In genomic region chr1:154159554-154159953, GRCh38 we compare ENCODE assay signal across 24 cellular contexts. TPM values are rescaled to one million over a fixed set of nuclear protein-coding genes. Genes with fewer than 3 reads are reported as not detected.
A peak's percentile ranks its signal among the peaks of the same experiment; 100 is the strongest.
DNase-seq lines count a peak whose midpoint lies in the region; ATAC-seq and TF ChIP-seq lines count a peak whose summit lies in the region.
"Had no signal": no experiment of that assay in that cellular context is flagged by ENCODE, and none has a peak within 500 bp of the region (broad histone marks: within the 10 kb centered on the region; RNA-seq: fewer than 3 reads in every experiment).

No MANE protein-coding gene starts in this region.

- H3K27me3 Mint-ChIP-seq in activated T-cell treated with anti-CD3 and anti-CD28 coated beads, Interleukin-2, amount 50 U/mL, for 24 hours, result no peaks in the 10 kb centered on the region
- no peaks in the 10 kb centered on the region for H3K27me3 Mint-ChIP-seq in T-cell
- H3K27me3 Mint-ChIP-seq in dendritic cell treated with granulocyte-macrophage colony-stimulating factor and Interleukin-4, amounts not matched to agents 40 ng/mL and 50 ng/mL, for 4 days, result no peaks in the 10 kb centered on the region

- intact Hi-C loops in dendritic cell treated with granulocyte-macrophage colony-stimulating factor and Interleukin-4, amounts not matched to agents 40 ng/mL and 50 ng/mL, for 4 days (cut with micrococcal nuclease), result no loop called here
- intact Hi-C loops in uterus (cut with DNase I; ENCODE audit: low total_unique reads), result no loop called here
- intact Hi-C loops in upper lobe of right lung (cut with DNase I), result no loop called here

- H3K4me1 ChIP-seq in uterus (no peaks in the 10 kb centered on the region), upper lobe of right lung (peaks cover 39% of the 10 kb centered on the region)

- CTCF ChIA-PET in T-cell (lab: Charles Lee), result interaction anchor here in 1 of 2 donors (0.7 to 0.9 kb wide), 2 partner anchors 21 to 61 kb away, joined by 3 to 6 read pairs; partner anchors contain the start of gene UBAP2L

- H3K36me3 ChIP-seq in uterus, result no peaks in the 10 kb centered on the region
- H3K36me3 ChIP-seq in upper lobe of right lung, result peaks cover 88% of the 10 kb centered on the region

- ATAC-seq in T-cell (replicated peaks in 1 of 4) (no peak), HG03045 (IDR thresholded peaks at IDR 0.05; ENCODE audit: unreplicated experiment) (no peak), upper lobe of right lung (no peak)
- ATAC-seq: GM12878, heart right ventricle, left lung, mucosa of descending colon had no signal

- TF ChIP-seq POLR2A in uterus (IDR thresholded peaks at IDR 0.05), result no peak

- H3K4me1 Mint-ChIP-seq in activated T-cell treated with anti-CD3 and anti-CD28 coated beads, Interleukin-2, amount 50 U/mL, for 24 hours (ENCODE audit: low read depth), result peaks cover 83% of the 10 kb centered on the region
- H3K4me1 Mint-ChIP-seq in T-cell, result peaks cover 64 to 72% (median 71%) of the 10 kb centered on the region in 3 donors
- peaks cover 65% of the 10 kb centered on the region for H3K4me1 Mint-ChIP-seq in dendritic cell treated with granulocyte-macrophage colony-stimulating factor and Interleukin-4, amounts not matched to agents 40 ng/mL and 50 ng/mL, for 4 days (ENCODE audit: low read depth)

- H3K27me3 ChIP-seq in uterus (no peaks in the 10 kb centered on the region), upper lobe of right lung (no peaks in the 10 kb centered on the region)
- H3K27me3 ChIP-seq: heart right ventricle, left lung had no signal

- H3K9me3 ChIP-seq in uterus, result no peaks in the 10 kb centered on the region
- H3K9me3 ChIP-seq in upper lobe of right lung, result no peaks in the 10 kb centered on the region
- H3K9me3 ChIP-seq: left lung, mucosa of descending colon had no signal

- DNase-seq in activated T-cell treated with anti-CD3 and anti-CD28 coated beads, Interleukin-2, amount 50 U/mL, for 24 hours, result no peak
- DNase-seq in activated T-cell treated with anti-CD3 and anti-CD28 coated beads for 4 hours (no peak), T-cell (no peak), uterus (no peak), AML-193 (lab: John Stamatoyannopoulos, UW) (no peak), upper lobe of right lung (no peak)
- DNase-seq: cortex of kidney; DMS79; heart right ventricle; left lung; mucosa of descending colon; NCI-H1694; NCI-H82; retina; SHP77; stimulated activated CD8-positive, alpha-beta memory T cell treated with anti-CD3 and anti-CD28 coated beads, Interleukin-4, amount 100 ng/mL, for 48 hours; substantia nigra had no signal

- peaks cover 12% of the 10 kb centered on the region for H3K9me3 Mint-ChIP-seq in activated T-cell treated with anti-CD3 and anti-CD28 coated beads, Interleukin-2, amount 50 U/mL, for 24 hours
- peaks cover 0 to 4% (median 0%) of the 10 kb centered on the region in 3 donors for H3K9me3 Mint-ChIP-seq in T-cell
- no peaks in the 10 kb centered on the region for H3K9me3 Mint-ChIP-seq in dendritic cell treated with granulocyte-macrophage colony-stimulating factor and Interleukin-4, amounts not matched to agents 40 ng/mL and 50 ng/mL, for 4 days

- H3K27ac Mint-ChIP-seq in activated T-cell treated with anti-CD3 and anti-CD28 coated beads, Interleukin-2, amount 50 U/mL, for 24 hours, result peak overlapping the region; percentile 51
- peak overlapping the region; percentile 97 to 98 for H3K27ac Mint-ChIP-seq in T-cell
- peak overlapping the region; percentile 81 for H3K27ac Mint-ChIP-seq in dendritic cell treated with granulocyte-macrophage colony-stimulating factor and Interleukin-4, amounts not matched to agents 40 ng/mL and 50 ng/mL, for 4 days

- TF ChIP-seq CTCF in uterus (IDR thresholded peaks at IDR 0.05) (no peak), upper lobe of right lung (IDR thresholded peaks at IDR 0.05) (no peak)

- H3K4me3 Mint-ChIP-seq in activated T-cell treated with anti-CD3 and anti-CD28 coated beads, Interleukin-2, amount 50 U/mL, for 24 hours, result peak overlapping the region; percentile 21
- H3K4me3 Mint-ChIP-seq in T-cell, result peak overlapping the region in 1 of 3 donors; percentile 72
- H3K4me3 Mint-ChIP-seq in dendritic cell treated with granulocyte-macrophage colony-stimulating factor and Interleukin-4, amounts not matched to agents 40 ng/mL and 50 ng/mL, for 4 days, result no peak overlapping the region

- H3K36me3 Mint-ChIP-seq in activated T-cell treated with anti-CD3 and anti-CD28 coated beads, Interleukin-2, amount 50 U/mL, for 24 hours (ENCODE audit: low read depth), result peaks cover 99% of the 10 kb centered on the region
- peaks cover 70% of the 10 kb centered on the region for H3K36me3 Mint-ChIP-seq in T-cell
- H3K36me3 Mint-ChIP-seq in dendritic cell treated with granulocyte-macrophage colony-stimulating factor and Interleukin-4, amounts not matched to agents 40 ng/mL and 50 ng/mL, for 4 days (ENCODE audit: low read depth), result peaks cover 97% of the 10 kb centered on the region

- H3K4me3 ChIP-seq in uterus (no peak overlapping the region), upper lobe of right lung (no peak overlapping the region)
- H3K4me3 ChIP-seq: GM12878, heart right ventricle, left lung, mucosa of descending colon had no signal

- H3K27ac ChIP-seq in uterus (peak overlapping the region; percentile 20 to 86), upper lobe of right lung (no peak overlapping the region)

- POLR2A ChIA-PET in T-cell (lab: Charles Lee), result interaction anchor here (0.5 to 0.6 kb wide), 5 partner anchors 9 to 1961 kb away, joined by 3 to 7 read pairs (median 4); no protein-coding TSS in a partner anchor

RNA-seq across cellular contexts. Expression of gene NUP210L, which starts 4.7 kb away (rescaled TPM):
- under 1 TPM; 0.10 to 0.35 (median 0.18) TPM for total RNA-seq in T-cell
- total RNA-seq in uterus, result under 1 TPM in 2 of 4 donors, not detected in 2; 0.09 to 0.21 TPM
- 2.1 TPM for total RNA-seq in upper lobe of right lung
- total RNA-seq: GM12878 had no signal

RNA-seq across cellular contexts. Expression of gene TPM3, which starts 32.3 kb away (rescaled TPM):
- 100 to 1,000 TPM; 340 to 396 (median 363) TPM for total RNA-seq in T-cell
- 100 to 1,000 TPM; 130 to 263 (median 199) TPM for total RNA-seq in uterus
- 326 TPM for total RNA-seq in upper lobe of right lung

RNA-seq across cellular contexts. Expression of gene CFAP141, which starts 46.6 kb away (rescaled TPM):
- total RNA-seq in T-cell (not detected), uterus (not detected), upper lobe of right lung (not detected)
- total RNA-seq: bronchial epithelial cell, fibroblast of villous mesenchyme, GM12878, left lung, mucosa of descending colon, omental fat pad, urinary bladder had no signal
